18 cellular contexts compared by ENCODE assay signal in genomic region chr4:8939160-8939855, GRCh38.
DNase-seq lines count a peak whose midpoint lies in the region; ATAC-seq and TF ChIP-seq lines count a peak whose summit lies in the region.
"Had no signal": no experiment of that assay in that cellular context is flagged by ENCODE, and none has a peak within 500 bp of the region (broad histone marks: within the 10 kb centered on the region; RNA-seq: fewer than 3 reads in every experiment).

No MANE protein-coding gene starts in this region.

- no peak for TF ChIP-seq CTCF in osteocyte (IDR thresholded peaks at IDR 0.05)
- no peak for TF ChIP-seq CTCF in GM10266 (IDR thresholded peaks at IDR 0.05; ENCODE audit: control insufficient read depth, insufficient read depth, low read depth, missing control alignments)

- H3K9me3 Mint-ChIP-seq in osteocyte (ENCODE audit: unreplicated experiment), result peaks cover 16% of the 10 kb centered on the region

- no peak overlapping the region for H3K27ac Mint-ChIP-seq in osteocyte (ENCODE audit: unreplicated experiment)
- H3K27ac Mint-ChIP-seq: CD8-positive, alpha-beta memory T cell had no signal

- TF ChIP-seq POLR2A in GM18505 (IDR thresholded peaks at IDR 0.05; ENCODE audit: borderline replicate concordance, extremely low read depth, insufficient read depth, insufficient read length), result no peak

- H3K4me3 Mint-ChIP-seq in osteocyte (ENCODE audit: unreplicated experiment), result no peak overlapping the region
- H3K4me3 Mint-ChIP-seq: CD8-positive, alpha-beta memory T cell had no signal

- DNase-seq in GM03348 (ENCODE audit: low spot score) (peak; percentile 6), NCI-H69 (lab: John Stamatoyannopoulos, UW) (peak; percentile 2), iPS-NIHi11 (ENCODE audit: low spot score) (peak; percentile 7), osteocyte (ENCODE audit: extremely low spot score, unreplicated experiment) (peak; percentile 75), GM10266 (ENCODE audit: extremely low spot score) (no peak), GF-D8 (lab: John Stamatoyannopoulos, UW) (no peak)
- DNase-seq: CD8-positive, alpha-beta memory T cell; DND-41; KBM-7; NCI-H1436; NCI-H2029; NCI-H2171; NCI-H446; PC-9 had no signal

- H3K4me1 Mint-ChIP-seq in osteocyte (ENCODE audit: unreplicated experiment), result no peaks in the 10 kb centered on the region
- H3K4me1 Mint-ChIP-seq: CD8-positive, alpha-beta memory T cell had no signal

- ATAC-seq in GM18505 (IDR thresholded peaks at IDR 0.05; ENCODE audit: unreplicated experiment) (no peak), GM21447 (IDR thresholded peaks at IDR 0.05; ENCODE audit: unreplicated experiment) (no peak)
- ATAC-seq: A549, HCT116 had no signal

- no peaks in the 10 kb centered on the region for H3K36me3 Mint-ChIP-seq in osteocyte (ENCODE audit: unreplicated experiment)
- H3K36me3 Mint-ChIP-seq: CD8-positive, alpha-beta memory T cell had no signal

- peaks cover 3% of the 10 kb centered on the region for H3K27me3 Mint-ChIP-seq in osteocyte (ENCODE audit: unreplicated experiment)
- H3K27me3 Mint-ChIP-seq: CD8-positive, alpha-beta memory T cell had no signal

Comparison
In these comparisons a context has a peak if more than half of its experiments do, and no peak if none do; other contexts are left out.
1. DNase-seq: peak in GM03348 (single experiment), NCI-H69 (single experiment), iPS-NIHi11 (single experiment) and osteocyte (single experiment); none in GM10266 (single experiment) and GF-D8 (single experiment).